Comparison of ENCODE assay signal across 11 cellular contexts in the genomic region with DNA sequence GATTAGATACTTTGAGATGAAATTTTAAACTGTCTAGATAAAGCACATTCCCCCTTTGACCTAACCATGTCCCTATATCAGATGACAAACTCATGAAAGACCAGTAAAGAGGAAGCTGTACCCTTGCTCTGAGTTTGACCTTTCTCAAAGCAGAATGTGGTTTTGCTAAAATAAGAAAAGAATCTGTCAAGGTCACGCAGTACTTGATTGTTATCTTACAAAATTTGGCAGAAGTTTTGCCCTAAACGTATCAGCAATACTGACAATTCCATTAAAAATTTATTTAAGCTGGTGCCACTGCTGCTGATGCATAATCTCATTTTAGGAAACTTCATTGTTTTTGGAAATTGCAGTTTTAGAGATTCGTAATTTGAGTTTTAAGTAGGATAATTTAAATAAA. TPM values are rescaled to one million over a fixed set of nuclear protein-coding genes. Genes with fewer than 3 reads are reported as not detected.
DNase-seq lines count a peak whose midpoint lies in the region; ATAC-seq and TF ChIP-seq lines count a peak whose summit lies in the region.
"Had no signal": no experiment of that assay in that cellular context is flagged by ENCODE, and none has a peak within 500 bp of the region (broad histone marks: within the 10 kb centered on the region; RNA-seq: fewer than 3 reads in every experiment).

No MANE protein-coding gene starts in this region.

- H3K79me1 ChIP-seq in mesendoderm (ENCODE audit: low read length), result no peaks in the 10 kb centered on the region

- no peak overlapping the region for H3K4ac ChIP-seq in mesendoderm (ENCODE audit: low read depth, low read length)

- H3K36me3 Mint-ChIP-seq in stimulated activated memory B cell treated with anti-CD40 and anti-IgM and Interleukin-4, amounts not matched to agents 10 μg/mL and 1 μg/mL and 100 μg/mL, for 72 hours, result peaks cover 8% of the 10 kb centered on the region
- H3K36me3 Mint-ChIP-seq: activated naive CD4-positive, alpha-beta T cell treated with anti-CD3 and anti-CD28 coated beads, Interleukin-2, amount 50 U/mL, for 24 hours had no signal

- H3K56ac ChIP-seq in mesendoderm (ENCODE audit: low read length), result no peak overlapping the region

- no peak overlapping the region for H2BK120ac ChIP-seq in mesendoderm (ENCODE audit: low read depth, low read length)

- no peak for DNase-seq in activated CD4-positive, CD25-positive, alpha-beta regulatory T cell (lab: John Stamatoyannopoulos, UW)
- peak; percentile 37 for DNase-seq in NAMALWA (ENCODE audit: low spot score)
- DNase-seq in foreskin keratinocyte, result no peak
- no peak for DNase-seq in activated CD4-positive, alpha-beta T cell treated with anti-CD3 and anti-CD28 coated beads for 4 hours
- DNase-seq in mesendoderm, result no peak

- 94% methylated on average over 1 of the region's 3 CpGs for WGBS in mesendoderm (ENCODE audit: extremely low coverage, insufficient coverage, low lambda C conversion rate)

- H3K9ac ChIP-seq in mesendoderm (ENCODE audit: low read length), result no peak overlapping the region

- no peak overlapping the region for H3K27ac Mint-ChIP-seq in stimulated activated memory B cell treated with anti-CD40 and anti-IgM and Interleukin-4, amounts not matched to agents 10 μg/mL and 1 μg/mL and 100 μg/mL, for 72 hours

- H4K5ac ChIP-seq in mesendoderm (ENCODE audit: low read length), result no peak overlapping the region

- no peaks in the 10 kb centered on the region for H3K79me2 ChIP-seq in mesendoderm (ENCODE audit: control insufficient read depth, insufficient read depth, low read length)

- no peak overlapping the region for H3K4me3 Mint-ChIP-seq in stimulated activated memory B cell treated with anti-CD40 and anti-IgM and Interleukin-4, amounts not matched to agents 10 μg/mL and 1 μg/mL and 100 μg/mL, for 72 hours
- H3K4me3 Mint-ChIP-seq: activated naive CD4-positive, alpha-beta T cell treated with anti-CD3 and anti-CD28 coated beads, Interleukin-2, amount 50 U/mL, for 24 hours had no signal

- no peak overlapping the region for H3K23ac ChIP-seq in mesendoderm (ENCODE audit: low read length)

- H3K9me3 Mint-ChIP-seq in stimulated activated memory B cell treated with anti-CD40 and anti-IgM and Interleukin-4, amounts not matched to agents 10 μg/mL and 1 μg/mL and 100 μg/mL, for 72 hours, result peaks cover 8% of the 10 kb centered on the region
- H3K9me3 Mint-ChIP-seq: activated naive CD4-positive, alpha-beta T cell treated with anti-CD3 and anti-CD28 coated beads, Interleukin-2, amount 50 U/mL, for 24 hours had no signal

- H2BK15ac ChIP-seq in mesendoderm (replicated peaks; ENCODE audit: low read depth), result no peak overlapping the region

- peak; percentile 36 to 46 for ATAC-seq in activated CD4-positive, CD25-positive, alpha-beta regulatory T cell treated with anti-CD3 and anti-CD28 coated beads, Interleukin-2, amount 50 U/mL, for 24 hours
- peak; percentile 80 for ATAC-seq in HG02884 (IDR thresholded peaks at IDR 0.05; ENCODE audit: unreplicated experiment)
- peak; percentile 88 for ATAC-seq in stimulated activated memory B cell treated with anti-CD40 and anti-IgM and Interleukin-4, amounts not matched to agents 10 μg/mL and 1 μg/mL and 100 μg/mL, for 72 hours
- ATAC-seq in foreskin keratinocyte, result no peak

- peaks cover 24% of the 10 kb centered on the region for H3K4me1 Mint-ChIP-seq in stimulated activated memory B cell treated with anti-CD40 and anti-IgM and Interleukin-4, amounts not matched to agents 10 μg/mL and 1 μg/mL and 100 μg/mL, for 72 hours

- H3K27me3 ChIP-seq in foreskin keratinocyte (peaks cover 10% of the 10 kb centered on the region), mesendoderm (ENCODE audit: insufficient read depth, low read length, poor library complexity) (no peaks in the 10 kb centered on the region)
- H3K27me3 ChIP-seq: neutrophil had no signal

- no peaks in the 10 kb centered on the region for H3K36me3 ChIP-seq in mesendoderm (ENCODE audit: control insufficient read depth, insufficient read depth, low read length)
- H3K36me3 ChIP-seq: neutrophil had no signal

- no peak overlapping the region for H3K4me3 ChIP-seq in mesendoderm (ENCODE audit: low read length)

- no peak overlapping the region for H4K8ac ChIP-seq in mesendoderm (ENCODE audit: low read depth, low read length)

- H3K18ac ChIP-seq in mesendoderm (ENCODE audit: low read length), result no peak overlapping the region

- peaks cover 21% of the 10 kb centered on the region for H3K27me3 Mint-ChIP-seq in stimulated activated memory B cell treated with anti-CD40 and anti-IgM and Interleukin-4, amounts not matched to agents 10 μg/mL and 1 μg/mL and 100 μg/mL, for 72 hours
- H3K27me3 Mint-ChIP-seq: activated naive CD4-positive, alpha-beta T cell treated with anti-CD3 and anti-CD28 coated beads, Interleukin-2, amount 50 U/mL, for 24 hours had no signal

- H3K27ac ChIP-seq in foreskin keratinocyte (no peak overlapping the region), mesendoderm (ENCODE audit: low read depth, low read length) (no peak overlapping the region)
- H3K27ac ChIP-seq: 22Rv1, neutrophil had no signal

- H2AK5ac ChIP-seq in mesendoderm (ENCODE audit: low read length), result no peak overlapping the region

- H3K4me2 ChIP-seq in mesendoderm (ENCODE audit: low read length), result no peak overlapping the region

- no peak overlapping the region for H2BK5ac ChIP-seq in mesendoderm (ENCODE audit: low read length)

- TF ChIP-seq CTCF in foreskin keratinocyte (conservative IDR thresholded peaks at IDR 0.05), result no peak

- H3K4me1 ChIP-seq in foreskin keratinocyte (no peaks in the 10 kb centered on the region), mesendoderm (ENCODE audit: control insufficient read depth, low read depth, low read length) (no peaks in the 10 kb centered on the region)

RNA-seq across cellular contexts. Expression of gene GALM, which starts 31.2 kb away (rescaled TPM):
- 2.9 and 4.3 TPM in 2 replicates for total RNA-seq in foreskin keratinocyte
- 2.1 and 3.4 TPM in 2 replicates for polyA plus RNA-seq in foreskin keratinocyte
- 13.4 TPM for polyA plus RNA-seq in mesendoderm (2013, experiment 1 of 2)
- 12.9 TPM for polyA plus RNA-seq in mesendoderm (2013, experiment 2 of 2)

RNA-seq across cellular contexts. Expression of gene HNRNPLL, which starts 32.0 kb away (rescaled TPM):
- total RNA-seq in foreskin keratinocyte, result 35.6 and 37.1 TPM in 2 replicates
- polyA plus RNA-seq in foreskin keratinocyte, result 19.6 and 23.0 TPM in 2 replicates
- 33.4 TPM for polyA plus RNA-seq in mesendoderm (2013, experiment 1 of 2)
- polyA plus RNA-seq in mesendoderm (2013, experiment 2 of 2), result 33.4 TPM
